10 cellular contexts compared by ENCODE assay signal in the genomic region with DNA sequence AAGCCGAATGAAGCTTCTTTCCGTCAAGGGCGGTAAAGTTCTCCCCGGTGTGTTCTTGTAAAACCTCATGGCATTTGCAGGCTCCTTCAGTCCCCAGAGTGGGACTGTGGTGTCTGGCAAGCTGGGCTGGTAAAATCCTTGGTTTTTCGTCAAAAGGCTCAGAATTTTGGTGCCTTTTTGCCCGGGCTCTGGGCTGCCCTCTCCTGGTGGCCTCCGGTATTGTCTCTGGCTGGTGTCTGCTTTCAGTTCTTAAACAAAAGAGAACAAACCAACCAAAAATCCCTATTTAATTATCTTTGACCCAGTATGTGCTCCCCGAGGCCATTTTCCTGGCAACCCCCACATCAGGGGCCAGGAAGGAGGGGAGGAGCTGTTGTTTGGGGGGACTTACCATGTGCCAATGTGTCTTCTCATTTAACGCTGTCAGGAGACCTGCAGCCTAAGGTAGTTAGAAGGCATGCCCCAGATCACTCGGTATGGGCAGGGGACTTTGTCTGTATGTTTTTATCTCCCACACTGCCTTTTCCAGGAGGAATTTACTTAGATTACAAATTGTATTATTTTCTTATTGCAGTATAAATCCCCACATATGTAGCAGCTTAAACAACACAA. TPM values are rescaled to one million over a fixed set of nuclear protein-coding genes. Genes with fewer than 3 reads are reported as not detected.
DNase-seq lines count a peak whose midpoint lies in the region; ATAC-seq and TF ChIP-seq lines count a peak whose summit lies in the region.
"Had no signal": no experiment of that assay in that cellular context is flagged by ENCODE, and none has a peak within 500 bp of the region (broad histone marks: within the 10 kb centered on the region; RNA-seq: fewer than 3 reads in every experiment).

No MANE protein-coding gene starts in this region.

- no peaks in the 10 kb centered on the region for H3K79me2 ChIP-seq in PC-9 (ENCODE audit: low read depth)

- H3K4me3 ChIP-seq in PC-9 (no peak overlapping the region), choroid plexus epithelial cell (ENCODE audit: low read depth, low read length) (no peak overlapping the region)

- no peak overlapping the region for H2AFZ ChIP-seq in PC-9

- no peak overlapping the region for H3K4me3 Mint-ChIP-seq in osteocyte (ENCODE audit: unreplicated experiment)
- H3K4me3 Mint-ChIP-seq: T-helper 1 cell treated with Interleukin-12 subunit alpha and Interleukin-12 subunit beta and Interleukin-4 antibody, amounts not matched to agents 30 μg/mL and 1 μg/mL, for 36 hours had no signal

- H3F3A ChIP-seq in PC-9 (ENCODE audit: insufficient read depth, low read depth), result no peaks in the 10 kb centered on the region

- no peak for DNase-seq in GM10266 (ENCODE audit: extremely low spot score)
- peak in 1 of 2 experiments; percentile 15 for DNase-seq in PC-9
- peak; percentile 49 for DNase-seq in choroid plexus epithelial cell (ENCODE audit: low read depth)
- DNase-seq in osteocyte (ENCODE audit: extremely low spot score, unreplicated experiment), result no peak
- no peak for DNase-seq in GM13976 (ENCODE audit: low spot score)
- DNase-seq: naive B cell had no signal

- peak; percentile 43 for TF ChIP-seq CTCF in GM10266 (IDR thresholded peaks at IDR 0.05; ENCODE audit: control insufficient read depth, insufficient read depth, low read depth, missing control alignments)
- peak; percentile 95 for TF ChIP-seq CTCF in PC-9 (conservative IDR thresholded peaks at IDR 0.05)
- peak; percentile 98 for TF ChIP-seq CTCF in choroid plexus epithelial cell (conservative IDR thresholded peaks at IDR 0.05; ENCODE audit: low read depth, low read length)
- peak; percentile 88 for TF ChIP-seq CTCF in osteocyte (IDR thresholded peaks at IDR 0.05)
- no peak for TF ChIP-seq CTCF in GM13976 (IDR thresholded peaks at IDR 0.05; ENCODE audit: borderline replicate concordance, control extremely low read depth, extremely low read depth, insufficient read depth, missing control alignments)

- no peak overlapping the region for H3K27ac Mint-ChIP-seq in osteocyte (ENCODE audit: unreplicated experiment)
- H3K27ac Mint-ChIP-seq: naive B cell; T-helper 1 cell treated with Interleukin-12 subunit alpha and Interleukin-12 subunit beta and Interleukin-4 antibody, amounts not matched to agents 30 μg/mL and 1 μg/mL, for 36 hours had no signal

- ATAC-seq in HG03469 (IDR thresholded peaks at IDR 0.05; ENCODE audit: unreplicated experiment) (no peak), HG02852 (IDR thresholded peaks at IDR 0.05; ENCODE audit: unreplicated experiment) (no peak), HG02642 (IDR thresholded peaks at IDR 0.05; ENCODE audit: poor library complexity, unreplicated experiment) (no peak)

- no peak overlapping the region for H3K4me2 ChIP-seq in PC-9

- intact Hi-C loops in PC-9 (cut with micrococcal nuclease; ENCODE audit: unreplicated experiment), result loop anchor here (2.0 kb wide), 1 partner anchor 1206 kb away; no protein-coding TSS in a partner anchor

- no peaks in the 10 kb centered on the region for H3K4me1 ChIP-seq in PC-9 (replicated peaks; ENCODE audit: insufficient read depth)

- in situ Hi-C loops in GM13976 (cut with MboI; ENCODE audit: low sequenced_read_pairs, unreplicated experiment), result no loop called here

- CTCF ChIA-PET in PC-9 (lab: Charles Lee), result no interaction called here

- H3K27me3 ChIP-seq in PC-9 (ENCODE audit: insufficient read depth, low read depth), result peaks cover 89% of the 10 kb centered on the region

- no peaks in the 10 kb centered on the region for H3K36me3 Mint-ChIP-seq in osteocyte (ENCODE audit: unreplicated experiment)
- H3K36me3 Mint-ChIP-seq: naive B cell had no signal

- H3K36me3 ChIP-seq in PC-9 (ENCODE audit: low read depth), result no peaks in the 10 kb centered on the region

- H3K27ac ChIP-seq in PC-9, result no peak overlapping the region

- no peaks in the 10 kb centered on the region for H3K9me2 ChIP-seq in PC-9 (ENCODE audit: insufficient read depth)

- H3K9me3 ChIP-seq in PC-9 (ENCODE audit: insufficient read depth, low read depth), result no peaks in the 10 kb centered on the region

- BruUV-seq in PC-9 (replicated peaks; lab: Mats Ljungman, UMichigan), result no TSS peak

- no peaks in the 10 kb centered on the region for H3K27me3 Mint-ChIP-seq in osteocyte (ENCODE audit: unreplicated experiment)

- no peaks in the 10 kb centered on the region for H3K4me1 Mint-ChIP-seq in osteocyte (ENCODE audit: unreplicated experiment)
- H3K4me1 Mint-ChIP-seq: naive B cell had no signal

- no peaks in the 10 kb centered on the region for H4K20me1 ChIP-seq in PC-9 (ENCODE audit: insufficient read depth)

- POLR2A ChIA-PET in PC-9 (lab: Charles Lee; ENCODE audit: unreplicated experiment), result no interaction called here

- H3K9me3 Mint-ChIP-seq in osteocyte (ENCODE audit: unreplicated experiment), result peaks cover 5% of the 10 kb centered on the region

RNA-seq across cellular contexts. Expression of gene CDH4, which starts 11.1 kb away (rescaled TPM):
- not detected in 2 replicates for total RNA-seq in PC-9 (2021)
- 1.1 and 1.3 TPM in 2 replicates for total RNA-seq in osteocyte
